ENCODE assay signal across 22 cellular contexts in genomic region chrX:96410927-96411326, GRCh38.
"Had no signal": no experiment of that assay in that cellular context is flagged by ENCODE, and none has a peak within 500 bp of the region (broad histone marks: within the 10 kb centered on the region; RNA-seq: fewer than 3 reads in every experiment).

No MANE protein-coding gene starts in this region.

- H3K4me1 ChIP-seq: neural progenitor cell, prostate gland, right atrium auricular region had no signal

- H3K9ac ChIP-seq: neural progenitor cell had no signal

- ATAC-seq: natural killer cell treated with Interleukin-12 subunit alpha and Interleukin-12 subunit beta and Interleukin-15 and Interleukin-18, amount 100 ng/mL, for 72 hours; stimulated activated effector memory CD8-positive, alpha-beta T cell treated with anti-CD3 and anti-CD28 coated beads, Interleukin-12 subunit alpha, Interleukin-12 subunit beta, amount 100 ng/mL, for 72 hours had no signal

- H3K4me2 ChIP-seq: neural progenitor cell had no signal

- H3K4me1 Mint-ChIP-seq: memory B cell; neural progenitor cell; stimulated activated effector memory CD8-positive, alpha-beta T cell treated with anti-CD3 and anti-CD28 coated beads, Interleukin-12 subunit alpha, Interleukin-12 subunit beta, amount 100 ng/mL, for 72 hours had no signal

- H3K27me3 Mint-ChIP-seq: type B pancreatic cell had no signal

- H3K27ac ChIP-seq: coronary artery, esophagus squamous epithelium, neural progenitor cell, prostate gland, right atrium auricular region, sigmoid colon, testis, tibial artery had no signal

- H3K9me3 ChIP-seq: esophagus squamous epithelium, prostate gland, right atrium auricular region, sigmoid colon, testis, tibial artery had no signal

- H3K27me3 ChIP-seq: esophagus squamous epithelium, neural progenitor cell, right atrium auricular region, sigmoid colon, testis, tibial artery had no signal

- FAIRE-seq: frontal cortex, keratinocyte had no signal

- H3K4me3 ChIP-seq: coronary artery, esophagus squamous epithelium, lung, neural progenitor cell, prostate gland, right atrium auricular region, sigmoid colon, testis, tibial artery had no signal

- H3K36me3 ChIP-seq: esophagus squamous epithelium, neural progenitor cell, prostate gland, right atrium auricular region, sigmoid colon, tibial artery had no signal

- H3K36me3 Mint-ChIP-seq: memory B cell; natural killer cell treated with Interleukin-12 subunit alpha and Interleukin-12 subunit beta and Interleukin-15 and Interleukin-18, amount 100 ng/mL, for 72 hours; neural progenitor cell; stimulated activated effector memory CD8-positive, alpha-beta T cell treated with anti-CD3 and anti-CD28 coated beads, Interleukin-12 subunit alpha, Interleukin-12 subunit beta, amount 100 ng/mL, for 72 hours; type B pancreatic cell had no signal

- H2AFZ ChIP-seq: neural progenitor cell had no signal

- H3K4me3 Mint-ChIP-seq: memory B cell; natural killer cell treated with Interleukin-12 subunit alpha and Interleukin-12 subunit beta and Interleukin-15 and Interleukin-18, amount 100 ng/mL, for 72 hours; neural progenitor cell; stimulated activated effector memory CD8-positive, alpha-beta T cell treated with anti-CD3 and anti-CD28 coated beads, Interleukin-12 subunit alpha, Interleukin-12 subunit beta, amount 100 ng/mL, for 72 hours; type B pancreatic cell had no signal

- DNase-seq: dermis blood vessel endothelial cell; effector memory CD4-positive, alpha-beta T cell; erythroblast; esophagus squamous epithelium; sigmoid colon; stimulated activated CD4-positive, alpha-beta T cell treated with anti-CD3 and anti-CD28 coated beads, Interleukin-2, amount 100 ng/mL, for 24 hours; stimulated activated CD4-positive, alpha-beta T cell treated with anti-CD3 and anti-CD28 coated beads, Interleukin-4, amount 100 ng/mL, for 24 hours; stimulated activated naive CD4-positive, alpha-beta T cell treated with Interleukin-2 at 50 U/mL for 16 hours; substantia nigra; testis; tibial artery had no signal

- H3K9me3 Mint-ChIP-seq: memory B cell; natural killer cell treated with Interleukin-12 subunit alpha and Interleukin-12 subunit beta and Interleukin-15 and Interleukin-18, amount 100 ng/mL, for 72 hours; neural progenitor cell; stimulated activated effector memory CD8-positive, alpha-beta T cell treated with anti-CD3 and anti-CD28 coated beads, Interleukin-12 subunit alpha, Interleukin-12 subunit beta, amount 100 ng/mL, for 72 hours; type B pancreatic cell had no signal
